Comparison of ENCODE assay signal across 8 cellular contexts in genomic region chr17:781920-782731, GRCh38. TPM values are rescaled to one million over a fixed set of nuclear protein-coding genes. Genes with fewer than 3 reads are reported as not detected.
A peak's percentile ranks its signal among the peaks of the same experiment; 100 is the strongest.
DNase-seq lines count a peak whose midpoint lies in the region; ATAC-seq and TF ChIP-seq lines count a peak whose summit lies in the region.

A gene with protein sequence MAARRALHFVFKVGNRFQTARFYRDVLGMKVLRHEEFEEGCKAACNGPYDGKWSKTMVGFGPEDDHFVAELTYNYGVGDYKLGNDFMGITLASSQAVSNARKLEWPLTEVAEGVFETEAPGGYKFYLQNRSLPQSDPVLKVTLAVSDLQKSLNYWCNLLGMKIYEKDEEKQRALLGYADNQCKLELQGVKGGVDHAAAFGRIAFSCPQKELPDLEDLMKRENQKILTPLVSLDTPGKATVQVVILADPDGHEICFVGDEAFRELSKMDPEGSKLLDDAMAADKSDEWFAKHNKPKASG (minus strand): TSS chr17:782280. CDS start chr17:782255, 25 bp downstream.
A gene with protein sequence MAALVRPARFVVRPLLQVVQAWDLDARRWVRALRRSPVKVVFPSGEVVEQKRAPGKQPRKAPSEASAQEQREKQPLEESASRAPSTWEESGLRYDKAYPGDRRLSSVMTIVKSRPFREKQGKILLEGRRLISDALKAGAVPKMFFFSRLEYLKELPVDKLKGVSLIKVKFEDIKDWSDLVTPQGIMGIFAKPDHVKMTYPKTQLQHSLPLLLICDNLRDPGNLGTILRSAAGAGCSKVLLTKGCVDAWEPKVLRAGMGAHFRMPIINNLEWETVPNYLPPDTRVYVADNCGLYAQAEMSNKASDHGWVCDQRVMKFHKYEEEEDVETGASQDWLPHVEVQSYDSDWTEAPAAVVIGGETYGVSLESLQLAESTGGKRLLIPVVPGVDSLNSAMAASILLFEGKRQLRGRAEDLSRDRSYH (plus strand): TSS chr17:782353. CDS start chr17:782379, 26 bp downstream.

- ATAC-seq in HG02642 (IDR thresholded peaks at IDR 0.05; ENCODE audit: poor library complexity, unreplicated experiment) (peak; percentile 91), T-cell (replicated peaks in 1 of 4) (peak; percentile 94 to 96 (median 96)), heart right ventricle (peak; percentile 97 to 99 (median 99)), upper lobe of left lung (ENCODE audit: low FRiP score in 2 of 2) (peak; percentile 97 to 99)

- peak within 1 kb of the TSS; percentile 95 to 99 (median 96) for H3K4me3 Mint-ChIP-seq in T-cell

- H3K27ac Mint-ChIP-seq in T-cell: peak within 1 kb of the TSS; percentile 94 to 95

- H3K27ac ChIP-seq in adipose tissue (ENCODE audit: low read depth, low read length) (no peak within 1 kb of the TSS), heart right ventricle (peak within 1 kb of the TSS in 9 of 10 donors; percentile 76 to 93 (median 86)), upper lobe of left lung (peak within 1 kb of the TSS; percentile 80 to 86 (median 84))

- intact Hi-C loops in heart right ventricle (cut with DNase I) (no loop called here), posterior vena cava (cut with DNase I) (no loop called here)

- H3K27me3 ChIP-seq in heart right ventricle (no peaks in the 10 kb centered on the region), upper lobe of left lung (no peaks in the 10 kb centered on the region)

- CTCF ChIA-PET in T-cell (lab: Charles Lee): interaction anchor here (0.6 to 2.5 kb wide), 6 partner anchors 32 to 216 kb away, joined by 3 to 18 read pairs (median 4); partner anchors contain the start of gene TIMM22 (in 1 of the 2)

- TF ChIP-seq EP300 in upper lobe of left lung (IDR thresholded peaks at IDR 0.05): peak in 1 of 4 donors; percentile 78

- POLR2A ChIA-PET in T-cell (lab: Charles Lee): interaction anchor here in 1 of 2 donors (0.6 to 0.7 kb wide), 3 partner anchors 192 to 242 kb away, joined by 4 to 5 read pairs (median 4); no protein-coding TSS in a partner anchor

- TF ChIP-seq POLR2A in upper lobe of left lung (IDR thresholded peaks at IDR 0.05): peak in 3 of 4 donors; percentile 37 to 84 (median 74)

- TF ChIP-seq CTCF in GM12864 (IDR thresholded peaks at IDR 0.05; ENCODE audit: low read depth, low read length, missing control alignments) (peak; percentile 4), heart right ventricle (IDR thresholded peaks at IDR 0.05) (peak in 5 of 9 donors; percentile 9 to 39 (median 28)), upper lobe of left lung (IDR thresholded peaks at IDR 0.05) (peak in 5 of 6 experiments; percentile 25 to 73 (median 67))

- H3K4me1 Mint-ChIP-seq in T-cell: peaks cover 31 to 37% (median 35%) of the 10 kb centered on the region in 3 donors

- H3K36me3 Mint-ChIP-seq in T-cell: peaks cover 20% of the 10 kb centered on the region

- WGBS in adipose tissue, 3 donors: 0 to 1% (median 0%) methylated on average over 73 to 80 of the region's 80 CpGs
- WGBS in heart right ventricle, 2 donors: 0 to 1% methylated on average over 80 of the region's 80 CpGs
- WGBS in upper lobe of left lung, 2 donors: 1% methylated on average over 14 to 61 of the region's 80 CpGs

- H3K4me3 ChIP-seq in GM12864 (ENCODE audit: low read depth, low read length): peak within 1 kb of the TSS; percentile 97
- peak within 1 kb of the TSS; percentile 65 to 100 (median 96) for H3K4me3 ChIP-seq in heart right ventricle
- peak within 1 kb of the TSS; percentile 68 to 98 (median 86) for H3K4me3 ChIP-seq in upper lobe of left lung

- H3K36me3 ChIP-seq in heart right ventricle: peaks cover 0 to 50% (median 9%) of the 10 kb centered on the region in 9 donors
- peaks cover 6 to 24% (median 15%) of the 10 kb centered on the region in 4 donors for H3K36me3 ChIP-seq in upper lobe of left lung

- no peaks in the 10 kb centered on the region for H3K9me3 Mint-ChIP-seq in T-cell

- H3K4me1 ChIP-seq in heart right ventricle (peaks cover 11 to 33% (median 29%) of the 10 kb centered on the region in 9 donors), upper lobe of left lung (peaks cover 18 to 32% (median 21%) of the 10 kb centered on the region in 4 donors)

- no peaks in the 10 kb centered on the region for H3K27me3 Mint-ChIP-seq in T-cell

- H3K9me3 ChIP-seq in heart right ventricle (no peaks in the 10 kb centered on the region), upper lobe of left lung (no peaks in the 10 kb centered on the region)

- DNase-seq in GM12864 (ENCODE audit: low read depth) (peak; percentile 50), NCI-H1105 treated with DMSO at 0.1 percent for 48 hours (lab: John Stamatoyannopoulos, UW) (peak; percentile 59), T-cell (peak; percentile 85 to 97 (median 92)), heart right ventricle (peak; percentile 92 to 94), posterior vena cava (ENCODE audit: low spot score) (peak; percentile 98), upper lobe of left lung (peak; percentile 94 to 100)

RNA-seq across cellular contexts. Expression of the first gene that starts in this region (rescaled TPM):
- total RNA-seq in T-cell (10 to 100 TPM; 66.9 to 85.1 (median 76.8) TPM), heart right ventricle (10 to 100 TPM; 23.7 to 47.5 (median 28.2) TPM), posterior vena cava (10 to 100 TPM; 40.2 to 41.5 TPM), upper lobe of left lung (10 to 100 TPM; 41.0 to 92.2 (median 51.8) TPM)
- polyA plus RNA-seq in adipose tissue (10 to 100 TPM; 22.4 to 33.0 (median 27.0) TPM), heart right ventricle (10 to 100 TPM; 16.5 to 19.2 TPM)

RNA-seq across cellular contexts. Expression of the second gene that starts in this region (rescaled TPM):
- total RNA-seq in T-cell (10 to 100 TPM; 23.0 to 34.1 (median 25.6) TPM), heart right ventricle (10 to 100 TPM; 16.0 to 23.7 (median 20.5) TPM), posterior vena cava (1 to 10 TPM; 7.4 to 7.8 TPM), upper lobe of left lung (10 to 100 TPM in 5 of 6 donors, 1 to 10 TPM in 1; 9.8 to 17.8 (median 13.2) TPM)
- polyA plus RNA-seq in adipose tissue (10 to 100 TPM in 2 of 3 donors, 1 to 10 TPM in 1; 7.4 to 26.4 (median 17.0) TPM), heart right ventricle (10 to 100 TPM; 11.6 to 20.8 TPM)

Comparison
In these comparisons a context has a peak if more than half of its experiments do, and no peak if none do; other contexts are left out.
1. CTCF ChIP-seq: peak in every context shown above with its lines; median percentile 67 in upper lobe of left lung; 28 in heart right ventricle; 4 in GM12864.